In genomic region chr3:124246949-124247348, GRCh38 we compare ENCODE assay signal across 9 cellular contexts.
A peak's percentile ranks its signal among the peaks of the same experiment; 100 is the strongest.
DNase-seq lines count a peak whose midpoint lies in the region; ATAC-seq and TF ChIP-seq lines count a peak whose summit lies in the region.
"Had no signal": no experiment of that assay in that cellular context is flagged by ENCODE, and none has a peak within 500 bp of the region (broad histone marks: within the 10 kb centered on the region; RNA-seq: fewer than 3 reads in every experiment).

No MANE protein-coding gene starts in this region.

- H3K4me3 Mint-ChIP-seq in naive thymus-derived CD4-positive, alpha-beta T cell, result no peak overlapping the region

- CTCF ChIA-PET in naive thymus-derived CD4-positive, alpha-beta T cell (lab: Charles Lee), result no interaction called here

- DNase-seq in DMS 273 (lab: John Stamatoyannopoulos, UW; ENCODE audit: unreplicated experiment) (peak; percentile 65), DMS 273 treated with DMSO at 0.1 percent for 48 hours (lab: John Stamatoyannopoulos, UW) (no peak), NCI-H2029 treated with DMSO at 0.1 percent for 48 hours (lab: John Stamatoyannopoulos, UW) (peak; percentile 63), cerebellum (ENCODE audit: low spot score) (peak; percentile 9), gastrocnemius medialis (peak in 1 of 2 donors; percentile 20), activated T-cell treated with anti-CD3 and anti-CD28 coated beads for 4 hours (no peak)
- no peak for DNase-seq in naive thymus-derived CD4-positive, alpha-beta T cell
- DNase-seq: stimulated activated naive CD4-positive, alpha-beta T cell treated with Interleukin-2 at 50 U/mL for 16 hours had no signal

- POLR2A ChIA-PET in naive thymus-derived CD4-positive, alpha-beta T cell (lab: Charles Lee), result interaction anchor here (0.7 kb wide), 1 partner anchor 202 kb away, joined by 3 read pairs; no protein-coding TSS in a partner anchor

- TF ChIP-seq POLR2A in gastrocnemius medialis (IDR thresholded peaks at IDR 0.05), result no peak

- no peaks in the 10 kb centered on the region for H3K9me3 ChIP-seq in gastrocnemius medialis
- H3K9me3 ChIP-seq in naive thymus-derived CD4-positive, alpha-beta T cell (ENCODE audit: control insufficient read depth in 2 of 3, low read length in 3 of 3), result no peaks in the 10 kb centered on the region

- no peaks in the 10 kb centered on the region for H3K36me3 ChIP-seq in gastrocnemius medialis
- H3K36me3 ChIP-seq in naive thymus-derived CD4-positive, alpha-beta T cell (ENCODE audit: control insufficient read depth in 2 of 3, insufficient read depth in 3 of 3, low read length in 3 of 3), result no peaks in the 10 kb centered on the region

- intact Hi-C loops in gastrocnemius medialis (cut with DNase I; ENCODE audit: low total_unique reads), result loop anchor here (5.0 kb wide), 1 partner anchor 165 kb away; no protein-coding TSS in a partner anchor
- intact Hi-C loops in naive thymus-derived CD4-positive, alpha-beta T cell (cut with micrococcal nuclease), result no loop called here

- in situ Hi-C loops in gastrocnemius medialis (cut with MboI; ENCODE audit: low sequenced_read_pairs in 4 of 4), result no loop called here

- H3K4me3 ChIP-seq in gastrocnemius medialis, result no peak overlapping the region
- no peak overlapping the region for H3K4me3 ChIP-seq in naive thymus-derived CD4-positive, alpha-beta T cell (ENCODE audit: low read length)

- H3K27me3 Mint-ChIP-seq in naive thymus-derived CD4-positive, alpha-beta T cell, result peaks cover 8 to 33% (median 29%) of the 10 kb centered on the region in 5 donors

- no peaks in the 10 kb centered on the region for H3K4me1 Mint-ChIP-seq in naive thymus-derived CD4-positive, alpha-beta T cell

- peaks cover 0 to 5% (median 0%) of the 10 kb centered on the region in 11 donors for H3K9me3 Mint-ChIP-seq in naive thymus-derived CD4-positive, alpha-beta T cell

- TF ChIP-seq CTCF in gastrocnemius medialis (IDR thresholded peaks at IDR 0.05 in 4 of 5, conservative IDR thresholded peaks at IDR 0.05 in 1 of 5), result peak in 4 of 5 experiments; percentile 19 to 48 (median 38)

- no peak overlapping the region for H3K27ac Mint-ChIP-seq in naive thymus-derived CD4-positive, alpha-beta T cell

- H3K27me3 ChIP-seq in gastrocnemius medialis, result no peaks in the 10 kb centered on the region
- H3K27me3 ChIP-seq in naive thymus-derived CD4-positive, alpha-beta T cell (ENCODE audit: control insufficient read depth in 2 of 2, insufficient read depth in 2 of 2, low read length in 2 of 2), result peaks cover 0 to 3% of the 10 kb centered on the region in 2 donors

- ATAC-seq in gastrocnemius medialis, result peak in 1 of 2 donors; percentile 57
- no peak for ATAC-seq in naive thymus-derived CD4-positive, alpha-beta T cell
- ATAC-seq in GM18858 (IDR thresholded peaks at IDR 0.05; ENCODE audit: unreplicated experiment), result no peak

- peak overlapping the region; percentile 66 to 88 (median 82) for H3K27ac ChIP-seq in gastrocnemius medialis
- H3K27ac ChIP-seq in naive thymus-derived CD4-positive, alpha-beta T cell (ENCODE audit: low read depth, low read length), result no peak overlapping the region

- no peaks in the 10 kb centered on the region for H3K36me3 Mint-ChIP-seq in naive thymus-derived CD4-positive, alpha-beta T cell

- H3K4me1 ChIP-seq in gastrocnemius medialis, result peaks cover 28 to 47% of the 10 kb centered on the region in 2 donors
- H3K4me1 ChIP-seq in naive thymus-derived CD4-positive, alpha-beta T cell (ENCODE audit: control insufficient read depth in 2 of 2, insufficient read depth in 2 of 2, low read length in 2 of 2), result no peaks in the 10 kb centered on the region

Comparison
In these comparisons a context has a peak if more than half of its experiments do, and no peak if none do; other contexts are left out.
1. DNase-seq: peak in DMS 273 (single experiment), NCI-H2029 treated with DMSO at 0.1 percent for 48 hours (single experiment) and cerebellum (single experiment); none in DMS 273 treated with DMSO at 0.1 percent for 48 hours (single experiment), naive thymus-derived CD4-positive, alpha-beta T cell (0 of 9) and activated T-cell treated with anti-CD3 and anti-CD28 coated beads for 4 hours (single experiment).